In the genomic region with DNA sequence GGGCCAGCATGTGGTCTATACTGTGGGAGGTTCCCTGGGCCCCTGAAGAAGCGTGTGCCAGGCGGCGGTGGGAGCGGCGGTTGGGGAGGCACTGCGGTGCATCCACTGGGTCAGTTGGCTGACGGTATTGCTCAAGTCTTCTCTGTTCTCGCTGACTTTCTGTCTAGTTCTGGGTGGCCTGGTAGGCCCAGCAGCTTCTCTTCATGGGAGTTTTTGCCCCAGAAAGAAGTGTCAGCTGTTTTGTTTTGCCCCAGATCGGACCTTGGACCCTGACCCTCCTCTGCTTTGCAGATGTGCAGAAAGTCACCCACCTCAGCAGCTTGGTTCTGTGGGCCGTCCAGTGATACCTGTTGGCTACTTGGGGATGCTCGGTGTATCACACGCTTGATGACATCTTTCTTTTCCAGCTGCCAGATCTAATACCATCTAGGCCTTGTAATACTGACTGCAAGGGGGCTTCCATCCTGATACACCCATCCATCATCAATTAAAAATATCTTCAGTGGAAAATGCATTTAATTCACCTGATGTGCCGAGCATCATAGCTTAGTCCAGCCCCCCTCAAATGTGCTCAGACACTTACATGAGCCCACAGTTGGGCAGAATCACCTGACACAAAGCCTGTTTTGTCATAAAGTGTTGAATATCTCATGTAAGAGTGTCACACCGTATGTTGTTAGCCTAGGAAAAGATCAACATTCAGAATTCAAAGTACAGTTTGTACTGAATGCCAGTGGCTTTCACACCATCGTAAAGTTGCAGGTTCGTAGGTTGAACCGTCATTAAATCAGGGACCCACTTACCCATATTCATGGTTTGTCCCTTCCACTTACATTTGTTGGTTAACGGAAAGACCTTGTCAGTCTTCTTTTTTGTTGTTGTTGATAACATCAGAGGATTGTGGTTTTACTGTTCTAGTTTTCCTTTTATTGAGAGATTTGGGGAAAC, we compare ENCODE assay signal across 14 cellular contexts. TPM values are rescaled to one million over a fixed set of nuclear protein-coding genes. Genes with fewer than 3 reads are reported as not detected.
DNase-seq lines count a peak whose midpoint lies in the region; ATAC-seq, FAIRE-seq and TF ChIP-seq lines count a peak whose summit lies in the region.
"Had no signal": no experiment of that assay in that cellular context is flagged by ENCODE, and none has a peak within 500 bp of the region (broad histone marks: within the 10 kb centered on the region; RNA-seq: fewer than 3 reads in every experiment).

No MANE protein-coding gene starts in this region.

- no peaks in the 10 kb centered on the region for H3K27me3 ChIP-seq in CD4-positive, alpha-beta T cell (ENCODE audit: control insufficient read depth, insufficient read depth, low read length)
- H3K27me3 ChIP-seq in pancreas, result no peaks in the 10 kb centered on the region

- ATAC-seq in CD4-positive, alpha-beta T cell (ENCODE audit: poor library complexity), result peak; percentile 45
- no peak for ATAC-seq in pancreas

- H3K4me1 Mint-ChIP-seq in CD4-positive, alpha-beta T cell (ENCODE audit: low read depth), result peaks cover 76% of the 10 kb centered on the region
- H3K4me1 Mint-ChIP-seq in activated naive CD8-positive, alpha-beta T cell (ENCODE audit: low read depth), result peaks cover 63% of the 10 kb centered on the region
- no peaks in the 10 kb centered on the region for H3K4me1 Mint-ChIP-seq in osteocyte (ENCODE audit: unreplicated experiment)

- H3K27me3 Mint-ChIP-seq in CD4-positive, alpha-beta T cell, result no peaks in the 10 kb centered on the region
- H3K27me3 Mint-ChIP-seq in activated naive CD8-positive, alpha-beta T cell, result no peaks in the 10 kb centered on the region
- H3K27me3 Mint-ChIP-seq in osteocyte (ENCODE audit: unreplicated experiment), result no peaks in the 10 kb centered on the region

- peak overlapping the region; percentile 61 for H3K4me3 ChIP-seq in Jurkat, Clone E6-1 (ENCODE audit: low read length)
- H3K4me3 ChIP-seq in pancreas, result no peak overlapping the region

- no peak for TF ChIP-seq CTCF in CD4-positive, alpha-beta T cell (IDR thresholded peaks at IDR 0.05)
- TF ChIP-seq CTCF in pancreas (IDR thresholded peaks at IDR 0.05) (no peak), osteocyte (IDR thresholded peaks at IDR 0.05) (no peak)

- peak overlapping the region; percentile 80 for H3K27ac Mint-ChIP-seq in CD4-positive, alpha-beta T cell
- peak overlapping the region; percentile 25 for H3K27ac Mint-ChIP-seq in activated naive CD8-positive, alpha-beta T cell
- no peak overlapping the region for H3K27ac Mint-ChIP-seq in osteocyte (ENCODE audit: unreplicated experiment)
- H3K27ac Mint-ChIP-seq: activated naive CD4-positive, alpha-beta T cell treated with anti-CD3 and anti-CD28 coated beads for 36 hours had no signal

- H3K36me3 Mint-ChIP-seq in CD4-positive, alpha-beta T cell (ENCODE audit: low read depth), result peaks cover 57% of the 10 kb centered on the region
- H3K36me3 Mint-ChIP-seq in activated naive CD8-positive, alpha-beta T cell, result peaks cover 27% of the 10 kb centered on the region
- H3K36me3 Mint-ChIP-seq in osteocyte (ENCODE audit: unreplicated experiment), result peaks cover 47% of the 10 kb centered on the region

- POLR2A ChIA-PET in CD4-positive, alpha-beta T cell (lab: Charles Lee), result interaction anchor here (2.4 kb wide), 1 partner anchor 12 kb away, joined by 12 read pairs; no protein-coding TSS in a partner anchor

- FAIRE-seq in pancreas (lab: Jason Lieb, UNC), result no peak
- FAIRE-seq: bronchial epithelial cell had no signal

- peak overlapping the region; percentile 38 for H3K4me3 Mint-ChIP-seq in CD4-positive, alpha-beta T cell
- peak overlapping the region; percentile 20 for H3K4me3 Mint-ChIP-seq in activated naive CD8-positive, alpha-beta T cell
- no peak overlapping the region for H3K4me3 Mint-ChIP-seq in osteocyte (ENCODE audit: unreplicated experiment)
- H3K4me3 Mint-ChIP-seq: activated naive CD4-positive, alpha-beta T cell treated with anti-CD3 and anti-CD28 coated beads for 36 hours had no signal

- intact Hi-C loops in CD4-positive, alpha-beta T cell (cut with DNase I, micrococcal nuclease), result no loop called here
- intact Hi-C loops in pancreas (cut with DNase I), result loop anchor here in 1 of 3 donors (10.0 kb wide), 1 partner anchor 47 kb away; a partner anchor contains a TSS

- peaks cover 5% of the 10 kb centered on the region for H3K9me3 Mint-ChIP-seq in CD4-positive, alpha-beta T cell
- peaks cover 18% of the 10 kb centered on the region for H3K9me3 Mint-ChIP-seq in activated naive CD8-positive, alpha-beta T cell (ENCODE audit: low read depth)
- H3K9me3 Mint-ChIP-seq in osteocyte (ENCODE audit: unreplicated experiment), result peaks cover 37% of the 10 kb centered on the region

- H3K4me1 ChIP-seq in pancreas, result no peaks in the 10 kb centered on the region

- peaks cover 16% of the 10 kb centered on the region for H3K9me3 ChIP-seq in CD4-positive, alpha-beta T cell (ENCODE audit: control insufficient read depth, low read length)
- H3K9me3 ChIP-seq in pancreas, result no peaks in the 10 kb centered on the region

- no peak overlapping the region for H3K27ac ChIP-seq in CD4-positive, alpha-beta T cell (ENCODE audit: low read depth, low read length)
- H3K27ac ChIP-seq in pancreas, result no peak overlapping the region

- WGBS in pancreas, 2 donors, result 97 to 98% methylated on average over 18 of the region's 18 CpGs

- H3K36me3 ChIP-seq in pancreas, result no peaks in the 10 kb centered on the region

- DNase-seq in CD4-positive, alpha-beta T cell, result no peak
- DNase-seq in Jurkat, Clone E6-1 (ENCODE audit: low read depth, low spot score), result peak; percentile 75
- DNase-seq in mesenteric fat pad (ENCODE audit: low spot score) (peak; percentile 37), pancreas (no peak), ureter (ENCODE audit: low spot score) (no peak), osteocyte (ENCODE audit: extremely low spot score, unreplicated experiment) (no peak), NCI-H82 (lab: John Stamatoyannopoulos, UW) (no peak)
- DNase-seq: activated CD4-positive, alpha-beta T cell treated with anti-CD3 and anti-CD28 coated beads for 4 hours; activated naive CD4-positive, alpha-beta T cell treated with anti-CD3 and anti-CD28 coated beads for 36 hours; KG1; NCI-H446; Right ventricle myocardium superior had no signal

- CTCF ChIA-PET in CD4-positive, alpha-beta T cell (lab: Charles Lee), result no interaction called here

RNA-seq across cellular contexts. Expression of a gene that starts 13.9 kb away (rescaled TPM):
- total RNA-seq in CD4-positive, alpha-beta T cell, result 10 to 100 TPM; 14.8 to 15.0 TPM
- 38.2 TPM for polyA plus RNA-seq in Jurkat, Clone E6-1 (2012; ENCODE audit: insufficient read depth, insufficient read length)
- total RNA-seq in mesenteric fat pad, result 10.4 TPM
- 1 to 10 TPM; 3.7 to 7.2 (median 5.5) TPM for total RNA-seq in pancreas
- 1 to 10 TPM; 2.4 to 3.2 TPM for polyA plus RNA-seq in pancreas
- total RNA-seq in ureter, result 13.6 TPM
- 17.2 and 17.3 TPM in 2 replicates for total RNA-seq in osteocyte

RNA-seq across cellular contexts. Expression of a gene that starts 39.9 kb away (rescaled TPM):
- 100 to 1,000 TPM; 129 to 130 TPM for total RNA-seq in CD4-positive, alpha-beta T cell
- polyA plus RNA-seq in Jurkat, Clone E6-1 (2012; ENCODE audit: insufficient read depth, insufficient read length), result 31.7 TPM
- 25.0 TPM for total RNA-seq in mesenteric fat pad
- total RNA-seq in pancreas, result 10 to 100 TPM; 14.0 to 23.6 (median 15.8) TPM
- polyA plus RNA-seq in pancreas, result 10 to 100 TPM; 19.7 to 26.3 TPM
- 41.5 TPM for total RNA-seq in ureter
- 34.3 and 40.6 TPM in 2 replicates for total RNA-seq in osteocyte

RNA-seq across cellular contexts. Expression of a gene that starts 50.7 kb away (rescaled TPM):
- 10 to 100 TPM; 13.5 to 14.6 TPM for total RNA-seq in CD4-positive, alpha-beta T cell
- 40.5 TPM for polyA plus RNA-seq in Jurkat, Clone E6-1 (2012; ENCODE audit: insufficient read depth, insufficient read length)
- total RNA-seq in mesenteric fat pad (12.5 TPM), pancreas (10 to 100 TPM in 4 of 6 donors, 1 to 10 TPM in 2; 7.4 to 13.1 (median 12.1) TPM), ureter (20.5 TPM), osteocyte (27.1 and 27.9 TPM in 2 replicates)
- polyA plus RNA-seq in pancreas, result 1 to 10 TPM; 7.1 to 8.6 TPM

RNA-seq across cellular contexts. Expression of a gene that starts 50.9 kb away (rescaled TPM):
- 10 to 100 TPM; 21.2 to 23.3 TPM for total RNA-seq in CD4-positive, alpha-beta T cell
- polyA plus RNA-seq in Jurkat, Clone E6-1 (2012; ENCODE audit: insufficient read depth, insufficient read length), result 52.0 TPM
- total RNA-seq in mesenteric fat pad (36.5 TPM), pancreas (10 to 100 TPM; 37.2 to 61.9 (median 54.1) TPM), ureter (42.8 TPM), osteocyte (54.9 and 55.5 TPM in 2 replicates)
- 10 to 100 TPM; 51.1 to 56.4 TPM for polyA plus RNA-seq in pancreas

Comparison
In these comparisons a context has a peak if more than half of its experiments do, and no peak if none do; other contexts are left out.
1. DNase-seq: peak in Jurkat, Clone E6-1 (single experiment) and mesenteric fat pad (single experiment); none in CD4-positive, alpha-beta T cell (0 of 10), pancreas (0 of 6), ureter (single experiment), osteocyte (single experiment) and NCI-H82 (single experiment).